In the genomic region with DNA sequence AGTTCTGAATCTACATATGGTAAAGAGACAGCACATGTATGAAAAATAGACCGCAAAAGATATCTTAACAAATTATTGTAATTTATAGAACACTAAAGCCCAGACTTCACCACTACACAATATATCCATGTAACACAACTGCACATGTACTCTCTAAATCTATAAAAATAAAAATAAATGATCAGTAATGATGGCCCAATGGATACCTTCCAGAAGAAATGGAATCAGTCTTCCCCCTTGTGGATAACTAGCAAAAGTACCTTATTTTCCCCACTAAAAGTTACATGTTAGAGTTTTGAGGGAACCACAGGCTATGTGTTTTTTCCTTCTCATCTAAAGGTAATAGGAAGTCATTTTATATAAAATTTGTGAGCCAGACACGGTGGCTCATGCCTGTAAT, we compare ENCODE assay signal across 10 cellular contexts. TPM values are rescaled to one million over a fixed set of nuclear protein-coding genes. Genes with fewer than 3 reads are reported as not detected.
DNase-seq lines count a peak whose midpoint lies in the region; ATAC-seq, FAIRE-seq and TF ChIP-seq lines count a peak whose summit lies in the region.
"Had no signal": no experiment of that assay in that cellular context is flagged by ENCODE, and none has a peak within 500 bp of the region (broad histone marks: within the 10 kb centered on the region; RNA-seq: fewer than 3 reads in every experiment).

No MANE protein-coding gene starts in this region.

- CTCF ChIA-PET in AG04450 (lab: Charles Lee) = interaction anchor here (1.0 to 2.0 kb wide), 4 partner anchors 9 to 945 kb away, joined by 3 to 14 read pairs (median 7); no protein-coding TSS in a partner anchor

- TF ChIP-seq CTCF in AG04450 (IDR thresholded peaks at IDR 0.05; ENCODE audit: low read depth, low read length) (peak; percentile 56), GM12872 (IDR thresholded peaks at IDR 0.05; ENCODE audit: insufficient read depth, low read depth, low read length) (peak; percentile 12; the same call in 1 of the 3 replicates), fibroblast of villous mesenchyme (IDR thresholded peaks at IDR 0.05; ENCODE audit: insufficient read depth, low read depth, low read length) (peak; percentile 43), Peyer's patch (IDR thresholded peaks at IDR 0.05) (peak in 2 of 6 experiments; percentile 24 to 27), pancreas (IDR thresholded peaks at IDR 0.05) (no peak)

- POLR2A ChIA-PET in AG04450 (lab: Yijun Ruan, JAX) = no interaction called here

- H3K36me3 ChIP-seq in Peyer's patch (no peaks in the 10 kb centered on the region), pancreas (no peaks in the 10 kb centered on the region)

- no peaks in the 10 kb centered on the region; the same call in 1 of the 2 replicates for H3K9me3 ChIP-seq in AG04450 (ENCODE audit: control insufficient read depth, insufficient read depth, low read length)
- H3K9me3 ChIP-seq in Peyer's patch = no peaks in the 10 kb centered on the region
- no peaks in the 10 kb centered on the region for H3K9me3 ChIP-seq in pancreas

- FAIRE-seq in pancreas (lab: Jason Lieb, UNC) = no peak

- no peak for ATAC-seq in pancreas

- intact Hi-C loops in pancreas (cut with DNase I) = no loop called here

- DNase-seq in AG04450 (ENCODE audit: low read depth, low spot score) = no peak
- DNase-seq in RPMI7951 (ENCODE audit: low read depth) = peak; percentile 22
- no peak for DNase-seq in fibroblast of villous mesenchyme (ENCODE audit: low read depth)
- DNase-seq in stimulated activated CD4-positive, alpha-beta T cell treated with anti-CD3 and anti-CD28 coated beads, Interleukin-2, amount 100 ng/mL, for 24 hours = no peak
- DNase-seq in Peyer's patch = no peak
- no peak for DNase-seq in pancreas
- DNase-seq in NCI-H774 (lab: John Stamatoyannopoulos, UW) = no peak
- DNase-seq: GF-D8, NCI-H1105 had no signal

- H3K27me3 ChIP-seq in AG04450 (ENCODE audit: control insufficient read depth, insufficient read depth, low read length) (peaks cover 17% of the 10 kb centered on the region), Peyer's patch (no peaks in the 10 kb centered on the region), pancreas (no peaks in the 10 kb centered on the region)

- H3K4me1 ChIP-seq in Peyer's patch (peaks cover 0 to 6% (median 0%) of the 10 kb centered on the region in 4 donors), pancreas (peaks cover 5 to 7% (median 7%) of the 10 kb centered on the region in 3 donors)

- no peak for TF ChIP-seq POLR2A in Peyer's patch (IDR thresholded peaks at IDR 0.05)

- WGBS in pancreas, 2 donors = 83 to 89% methylated on average over 2 of the region's 2 CpGs

- no peak overlapping the region for H3K27ac ChIP-seq in AG04450 (ENCODE audit: low read depth, low read length)
- no peak overlapping the region for H3K27ac ChIP-seq in Peyer's patch
- no peak overlapping the region for H3K27ac ChIP-seq in pancreas

- H3K4me3 ChIP-seq in AG04450 (ENCODE audit: low read depth, low read length) = no peak overlapping the region
- no peak overlapping the region for H3K4me3 ChIP-seq in fibroblast of villous mesenchyme (ENCODE audit: low read depth, low read length)
- H3K4me3 ChIP-seq in Peyer's patch = no peak overlapping the region
- H3K4me3 ChIP-seq in pancreas = no peak overlapping the region

RNA-seq across cellular contexts. Expression of a gene that starts 25.7 kb away (rescaled TPM):
- polyA plus RNA-seq in AG04450 (2011; rRNA removed) (3.1 and 3.8 TPM in 2 replicates), pancreas (1 to 10 TPM; 2.7 to 3.0 TPM)
- 2.7 and 4.3 TPM in 2 replicates for polyA minus RNA-seq in AG04450 (2011; rRNA and poly(A)+ RNA removed)
- total RNA-seq in RPMI7951 (2014; rRNA removed; shearing (Covaris generic)) = 6.1 and 18.7 TPM in 2 replicates
- total RNA-seq in fibroblast of villous mesenchyme (4.5 and 5.2 TPM in 2 replicates), Peyer's patch (10 to 100 TPM in 3 of 4 donors, 1 to 10 TPM in 1; 8.3 to 15.1 (median 11.3) TPM), pancreas (1 to 10 TPM; 2.7 to 3.9 (median 3.0) TPM)

RNA-seq across cellular contexts. Expression of a gene that starts 45.8 kb away (rescaled TPM):
- polyA plus RNA-seq in AG04450 (2011; rRNA removed) = 142 and 233 TPM in 2 replicates
- polyA minus RNA-seq in AG04450 (2011; rRNA and poly(A)+ RNA removed) = 12.2 and 17.3 TPM in 2 replicates
- total RNA-seq in RPMI7951 (2014; rRNA removed; shearing (Covaris generic)) = 428 and 438 TPM in 2 replicates
- total RNA-seq in fibroblast of villous mesenchyme = 55.1 and 67.8 TPM in 2 replicates
- 10 to 100 TPM; 28.1 to 66.8 (median 55.8) TPM for total RNA-seq in Peyer's patch
- 10 to 100 TPM; 23.1 to 39.7 (median 33.9) TPM for total RNA-seq in pancreas
- 10 to 100 TPM; 29.3 to 59.7 TPM for polyA plus RNA-seq in pancreas

RNA-seq across cellular contexts. Expression of a gene that starts 46.0 kb away (rescaled TPM):
- 51.6 and 68.5 TPM in 2 replicates for polyA plus RNA-seq in AG04450 (2011; rRNA removed)
- polyA minus RNA-seq in AG04450 (2011; rRNA and poly(A)+ RNA removed) = 8.2 and 15.1 TPM in 2 replicates
- total RNA-seq in RPMI7951 (2014; rRNA removed; shearing (Covaris generic)) = 85.3 and 88.1 TPM in 2 replicates
- 40.3 and 46.6 TPM in 2 replicates for total RNA-seq in fibroblast of villous mesenchyme
- 10 to 100 TPM; 27.8 to 46.2 (median 30.7) TPM for total RNA-seq in Peyer's patch
- 10 to 100 TPM; 19.7 to 29.4 (median 25.6) TPM for total RNA-seq in pancreas
- polyA plus RNA-seq in pancreas = 10 to 100 TPM; 49.0 to 51.9 TPM

Comparison
In these comparisons a context has a peak if more than half of its experiments do, and no peak if none do; other contexts are left out.
1. CTCF ChIP-seq: peak in AG04450 (single experiment), GM12872 (single experiment) and fibroblast of villous mesenchyme (single experiment); none in pancreas (0 of 4).